2 cellular contexts compared by ENCODE assay signal in genomic region chr14:23015618-23016017, GRCh38.
TF ChIP-seq lines count a peak whose summit lies in the region.

No MANE protein-coding gene starts in this region.

TF ChIP-seq in HEK293, 187 proteins besides CTCF, POLR2A, EP300 and RAD21:
- peak; percentile 77 for TF ChIP-seq PRDM10 (tag by site-specific recombination; IDR thresholded peaks at IDR 0.05)
- no peak for TF ChIP-seq ZNF501 (tag by site-specific recombination; IDR thresholded peaks at IDR 0.05)

TF ChIP-seq in GM12891, 5 proteins besides CTCF, POLR2A, EP300 and RAD21:
- TF ChIP-seq POLR2AphosphoS5 (IDR thresholded peaks at IDR 0.05; ENCODE audit: low read depth, low read length) (no peak), PAX5 (IDR thresholded peaks at IDR 0.05; ENCODE audit: insufficient read depth, low read length, severe bottlenecking) (no peak), SPI1 (IDR thresholded peaks at IDR 0.05; ENCODE audit: low read depth, low read length) (no peak), POU2F2 (IDR thresholded peaks at IDR 0.05; ENCODE audit: low read depth, low read length) (no peak), TAF1 (IDR thresholded peaks at IDR 0.05; ENCODE audit: low read depth, low read length) (no peak)
